Comparison of ENCODE assay signal across 13 cellular contexts in the genomic region with DNA sequence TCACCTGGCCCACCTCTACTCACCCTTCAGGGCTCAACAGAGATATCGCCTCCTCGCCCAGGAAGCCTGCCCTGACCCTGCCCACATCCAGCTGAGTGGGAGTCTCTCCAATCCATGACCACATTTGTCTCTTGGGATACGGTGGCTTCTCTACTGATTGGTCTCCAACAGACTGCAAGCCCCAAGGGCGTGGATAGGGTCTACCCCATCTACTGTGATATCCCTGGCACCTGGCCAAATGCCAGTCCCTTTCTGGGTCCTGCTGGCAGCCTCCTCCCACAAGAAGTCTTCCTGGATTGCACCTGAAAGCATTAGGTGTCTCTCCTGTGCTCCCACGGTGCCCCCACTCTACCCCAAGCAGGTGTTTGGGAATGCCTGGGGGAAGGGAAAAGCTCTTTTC.
"Had no signal": no experiment of that assay in that cellular context is flagged by ENCODE, and none has a peak within 500 bp of the region (broad histone marks: within the 10 kb centered on the region; RNA-seq: fewer than 3 reads in every experiment).

No MANE protein-coding gene starts in this region.

- H3K9me3 ChIP-seq: heart right ventricle, tibial artery had no signal

- H3K36me3 ChIP-seq: heart right ventricle, tibial artery had no signal

- H3K27ac ChIP-seq: heart right ventricle, tibial artery had no signal

- H3K4me1 ChIP-seq: heart right ventricle, tibial artery had no signal

- H3K4me3 ChIP-seq: heart right ventricle, tibial artery had no signal

- FAIRE-seq: endometrium had no signal

- DNase-seq: activated CD4-positive, alpha-beta T cell treated with anti-CD3 and anti-CD28 coated beads for 1 hour; activated CD4-positive, alpha-beta T cell treated with anti-CD3 and anti-CD28 coated beads, Interleukin-2, amount 50 U/mL, for 1 hour; activated CD8-positive, alpha-beta T cell treated with anti-CD3 and anti-CD28 coated beads, Interleukin-2, amount 10 ng/mL, durations not matched to agents 7 days and 5 days; activated gamma-delta T cell; activated naive CD4-positive, alpha-beta T cell treated with anti-CD3 and anti-CD28 coated beads, Interleukin-2, amount 50 U/mL, for 16 hours; activated naive CD8-positive, alpha-beta T cell treated with anti-CD3 and anti-CD28 coated beads, Interleukin-2, amount 50 U/mL, for 24 hours; heart right ventricle; mesenchymal stem cell; stimulated activated CD4-positive, alpha-beta T cell treated with anti-CD3 and anti-CD28 coated beads, Interleukin-12 subunit alpha, Interleukin-12 subunit beta, amount 100 ng/mL, for 4 hours; stimulated activated naive CD8-positive, alpha-beta T cell treated with anti-CD3 and anti-CD28 coated beads, Interleukin-15, amount 100 ng/mL, for 72 hours; T-helper 9 cell; tibial artery had no signal
